In the genomic region with DNA sequence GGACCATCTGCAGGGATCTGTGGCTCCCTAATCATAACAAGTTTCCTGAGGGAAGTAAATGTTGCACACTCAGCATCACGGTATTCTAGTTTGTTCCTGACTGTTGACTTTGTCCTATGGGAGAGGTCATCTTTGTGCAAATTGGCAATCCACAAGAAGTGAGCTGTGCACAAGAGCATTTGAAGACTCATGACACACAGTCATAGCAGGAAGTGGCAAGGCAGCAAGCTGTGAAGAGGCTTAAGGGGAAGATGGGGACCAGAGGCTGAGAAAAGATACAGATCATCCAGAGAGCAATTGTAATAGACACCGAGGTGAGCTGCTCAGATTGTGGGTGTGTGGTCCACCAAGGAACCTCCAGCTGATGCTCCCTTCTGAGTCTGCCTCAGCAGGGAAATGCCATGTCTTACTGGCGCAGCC, we compare ENCODE assay signal across 13 cellular contexts. TPM values are rescaled to one million over a fixed set of nuclear protein-coding genes. Genes with fewer than 3 reads are reported as not detected.
DNase-seq lines count a peak whose midpoint lies in the region; ATAC-seq and TF ChIP-seq lines count a peak whose summit lies in the region.
"Had no signal": no experiment of that assay in that cellular context is flagged by ENCODE, and none has a peak within 500 bp of the region (broad histone marks: within the 10 kb centered on the region; RNA-seq: fewer than 3 reads in every experiment).

No MANE protein-coding gene starts in this region.

- no peaks in the 10 kb centered on the region for H3K79me2 ChIP-seq in H9 (ENCODE audit: insufficient read depth, low read length)

- TF ChIP-seq CTCF in heart left ventricle (IDR thresholded peaks at IDR 0.05) (no peak), H9 (conservative IDR thresholded peaks at IDR 0.05) (no peak)

- H3K56ac ChIP-seq in H9 (ENCODE audit: insufficient read length, low read depth, low read length), result no peak overlapping the region

- H4K20me1 ChIP-seq in H9 (ENCODE audit: control insufficient read depth, insufficient read depth, insufficient read length), result no peaks in the 10 kb centered on the region

- H3K27me3 ChIP-seq in heart left ventricle (no peaks in the 10 kb centered on the region), H9 (ENCODE audit: insufficient read depth, low read length) (no peaks in the 10 kb centered on the region)
- H3K27me3 ChIP-seq: upper lobe of left lung had no signal

- H3K27me3 Mint-ChIP-seq in activated T-cell treated with anti-CD3 and anti-CD28 coated beads, Interleukin-2, amount 50 U/mL, for 4 hours (ENCODE audit: low read depth), result peaks cover 2% of the 10 kb centered on the region
- peaks cover 8% of the 10 kb centered on the region for H3K27me3 Mint-ChIP-seq in stimulated activated naive CD8-positive, alpha-beta T cell treated with anti-CD3 and anti-CD28 coated beads, Interleukin-15, amount 100 ng/mL, for 72 hours
- H3K27me3 Mint-ChIP-seq in H9 (ENCODE audit: low read depth), result peaks cover 8% of the 10 kb centered on the region

- no peak overlapping the region for H2BK12ac ChIP-seq in H9 (ENCODE audit: insufficient read length, low read depth, low read length)

- H4K8ac ChIP-seq in H9 (replicated peaks; ENCODE audit: insufficient read length, low read depth, low read length), result no peak overlapping the region

- H3K27ac ChIP-seq in heart left ventricle, result no peak overlapping the region
- no peak overlapping the region for H3K27ac ChIP-seq in H9 (ENCODE audit: insufficient read length, low read depth, low read length)
- H3K27ac ChIP-seq: upper lobe of left lung had no signal

- no peak overlapping the region for H3K4me3 ChIP-seq in heart left ventricle
- H3K4me3 ChIP-seq: upper lobe of left lung had no signal

- H3K18ac ChIP-seq in H9 (ENCODE audit: insufficient read length, low read depth, low read length), result no peak overlapping the region

- H3K4ac ChIP-seq in H9 (ENCODE audit: low read depth, low read length), result no peak overlapping the region

- H3K79me1 ChIP-seq in H9 (ENCODE audit: insufficient read depth, low read depth, low read length, poor library complexity, severe bottlenecking), result no peaks in the 10 kb centered on the region

- in situ Hi-C loops in SK-MEL-5 (cut with HindIII; ENCODE audit: low pct_unique_long_range_greater_than_20kb, low sequenced_read_pairs), result no loop called here

- ATAC-seq in activated T-cell treated with anti-CD3 and anti-CD28 coated beads, Interleukin-2, amount 50 U/mL, for 4 hours, result peak; percentile 54 to 70
- peak; percentile 89 for ATAC-seq in stimulated activated naive CD8-positive, alpha-beta T cell treated with anti-CD3 and anti-CD28 coated beads, Interleukin-15, amount 100 ng/mL, for 72 hours
- ATAC-seq in heart left ventricle, result no peak

- H4K5ac ChIP-seq in H9 (ENCODE audit: insufficient read length, low read depth, low read length), result no peak overlapping the region

- no peaks in the 10 kb centered on the region for H3K36me3 Mint-ChIP-seq in activated T-cell treated with anti-CD3 and anti-CD28 coated beads, Interleukin-2, amount 50 U/mL, for 4 hours (ENCODE audit: insufficient read depth)
- no peaks in the 10 kb centered on the region for H3K36me3 Mint-ChIP-seq in H9 (ENCODE audit: insufficient read depth in 1 of 3, low read depth in 3 of 3)

- H3K23me2 ChIP-seq in H9 (ENCODE audit: insufficient read length, low read depth, low read length, poor library complexity, severe bottlenecking), result no peaks in the 10 kb centered on the region

- H3K4me1 Mint-ChIP-seq in activated T-cell treated with anti-CD3 and anti-CD28 coated beads, Interleukin-2, amount 50 U/mL, for 4 hours (ENCODE audit: low read depth), result no peaks in the 10 kb centered on the region
- H3K4me1 Mint-ChIP-seq in stimulated activated naive CD8-positive, alpha-beta T cell treated with anti-CD3 and anti-CD28 coated beads, Interleukin-15, amount 100 ng/mL, for 72 hours, result peaks cover 31% of the 10 kb centered on the region
- H3K4me1 Mint-ChIP-seq in H9, result peaks cover 35 to 36% of the 10 kb centered on the region in 2 experiments

- H3K14ac ChIP-seq in H9 (ENCODE audit: insufficient read depth, low read length), result no peak overlapping the region

- no peak overlapping the region for H3K23ac ChIP-seq in H9 (ENCODE audit: insufficient read length, low read depth, low read length)

- no peak overlapping the region for H3T11ph ChIP-seq in H9 (ENCODE audit: low read length)

- no peak overlapping the region for H2BK15ac ChIP-seq in H9 (ENCODE audit: low read depth, low read length)

- no peak overlapping the region for H4K91ac ChIP-seq in H9 (ENCODE audit: insufficient read length, low read depth, low read length)

- H3K36me3 ChIP-seq in heart left ventricle, result no peaks in the 10 kb centered on the region
- H3K36me3 ChIP-seq: upper lobe of left lung had no signal

- intact Hi-C loops in heart left ventricle (cut with DNase I), result loop anchor here in 3 of 10 donors (5.0 to 10.0 kb wide), 4 partner anchors 60 to 208 kb away; a partner anchor contains a TSS

- H3K4me3 Mint-ChIP-seq in activated T-cell treated with anti-CD3 and anti-CD28 coated beads, Interleukin-2, amount 50 U/mL, for 4 hours, result no peak overlapping the region
- no peak overlapping the region for H3K4me3 Mint-ChIP-seq in stimulated activated naive CD8-positive, alpha-beta T cell treated with anti-CD3 and anti-CD28 coated beads, Interleukin-15, amount 100 ng/mL, for 72 hours
- no peak overlapping the region for H3K4me3 Mint-ChIP-seq in H9
- H3K4me3 Mint-ChIP-seq: nephron progenitor cell had no signal

- H3K9ac ChIP-seq in H9 (ENCODE audit: extremely low read depth, insufficient read length, low read length), result no peak overlapping the region

- H2BK120ac ChIP-seq in H9 (ENCODE audit: low read depth, low read length, poor library complexity, severe bottlenecking), result no peak overlapping the region

- no peak overlapping the region for H2AFZ ChIP-seq in H9 (ENCODE audit: low read length)

- no peak for TF ChIP-seq POLR2A in heart left ventricle (IDR thresholded peaks at IDR 0.05)

- H3K9me3 Mint-ChIP-seq in activated T-cell treated with anti-CD3 and anti-CD28 coated beads, Interleukin-2, amount 50 U/mL, for 4 hours, result no peaks in the 10 kb centered on the region
- H3K9me3 Mint-ChIP-seq in stimulated activated naive CD8-positive, alpha-beta T cell treated with anti-CD3 and anti-CD28 coated beads, Interleukin-15, amount 100 ng/mL, for 72 hours, result no peaks in the 10 kb centered on the region
- no peaks in the 10 kb centered on the region for H3K9me3 Mint-ChIP-seq in H9
- H3K9me3 Mint-ChIP-seq: nephron progenitor cell had no signal

- H2BK5ac ChIP-seq in H9 (ENCODE audit: insufficient read length, low read length), result no peak overlapping the region

- no peak overlapping the region for H2AK5ac ChIP-seq in H9 (ENCODE audit: insufficient read length, low read length)

- H3K4me2 ChIP-seq in H9 (ENCODE audit: insufficient read depth, insufficient read length, low read length), result no peak overlapping the region

- no peak overlapping the region for H2BK20ac ChIP-seq in H9 (ENCODE audit: low read depth, low read length, poor library complexity, severe bottlenecking)

- 70 to 85% (median 75%) methylated on average over 3 of the region's 3 CpGs for WGBS in heart left ventricle, 4 donors
- WGBS in H9 (ENCODE audit: extremely low coverage, insufficient read length, low lambda C conversion rate), result no CpG with 5 or more reads among the region's 3 CpGs

- peak overlapping the region in 1 of 2 donors; percentile 66 for H3K27ac Mint-ChIP-seq in stimulated activated naive CD8-positive, alpha-beta T cell treated with anti-CD3 and anti-CD28 coated beads, Interleukin-15, amount 100 ng/mL, for 72 hours
- H3K27ac Mint-ChIP-seq in H9, result no peak overlapping the region; a peak in 1 of 7 replicates
- H3K27ac Mint-ChIP-seq: nephron progenitor cell had no signal

- no peak for DNase-seq in activated T-cell treated with anti-CD3 and anti-CD28 coated beads, Interleukin-2, amount 50 U/mL, for 4 hours
- no peak for DNase-seq in activated T-cell treated with anti-CD3 and anti-CD28 coated beads, Interleukin-2, amount 50 U/mL, for 1 hour
- DNase-seq in SK-MEL-5 (ENCODE audit: low read depth, low spot score), result peak; percentile 54
- DNase-seq in fibroblast of peridontal ligament (ENCODE audit: extremely low read depth), result peak; percentile 7
- peak in 1 of 2 donors; percentile 47 for DNase-seq in stimulated activated naive CD8-positive, alpha-beta T cell treated with anti-CD3 and anti-CD28 coated beads, Interleukin-15, amount 100 ng/mL, for 72 hours
- no peak for DNase-seq in NCI-H1694 treated with DMSO at 0.1 percent for 48 hours (lab: John Stamatoyannopoulos, UW)
- no peak for DNase-seq in heart left ventricle
- DNase-seq in H9, result no peak
- DNase-seq: NCI-H82, nephron progenitor cell, upper lobe of left lung had no signal

- H3K9me3 ChIP-seq in heart left ventricle (no peaks in the 10 kb centered on the region), H9 (ENCODE audit: control insufficient read depth, low read depth, low read length) (no peaks in the 10 kb centered on the region)
- H3K9me3 ChIP-seq: upper lobe of left lung had no signal

- peaks cover 0 to 38% (median 19%) of the 10 kb centered on the region in 12 donors for H3K4me1 ChIP-seq in heart left ventricle
- no peaks in the 10 kb centered on the region for H3K4me1 ChIP-seq in H9 (ENCODE audit: insufficient read depth, low read length)
- H3K4me1 ChIP-seq: upper lobe of left lung had no signal

RNA-seq across cellular contexts. Expression of a gene that starts 2.7 kb away (rescaled TPM):
- total RNA-seq in activated T-cell treated with anti-CD3 and anti-CD28 coated beads, Interleukin-2, amount 50 U/mL, for 4 hours, result not detected
- not detected in 2 replicates for total RNA-seq in SK-MEL-5 (2014; rRNA removed; shearing (Covaris generic))
- not detected in 2 replicates for polyA plus RNA-seq in SK-MEL-5 (2015; cell fraction: cytosol; rRNA removed)
- polyA plus RNA-seq in SK-MEL-5 (2015; cell fraction: nucleus; rRNA removed), result not detected in 2 replicates
- total RNA-seq in heart left ventricle (not detected), H9 (2021) (not detected in 2 replicates)
- polyA plus RNA-seq in heart left ventricle, result not detected
- total RNA-seq: MCF 10A, upper lobe of left lung had no signal
- polyA plus RNA-seq: BJ had no signal

Comparison
In these comparisons a context has a peak if more than half of its experiments do, and no peak if none do; other contexts are left out.
1. ATAC-seq: peak in activated T-cell treated with anti-CD3 and anti-CD28 coated beads, Interleukin-2, amount 50 U/mL, for 4 hours (2 of 2) and stimulated activated naive CD8-positive, alpha-beta T cell treated with anti-CD3 and anti-CD28 coated beads, Interleukin-15, amount 100 ng/mL, for 72 hours (single experiment); none in heart left ventricle (0 of 4).
2. DNase-seq: peak in SK-MEL-5 (single experiment) and fibroblast of peridontal ligament (single experiment); none in activated T-cell treated with anti-CD3 and anti-CD28 coated beads, Interleukin-2, amount 50 U/mL, for 4 hours (single experiment), activated T-cell treated with anti-CD3 and anti-CD28 coated beads, Interleukin-2, amount 50 U/mL, for 1 hour (single experiment), NCI-H1694 treated with DMSO at 0.1 percent for 48 hours (single experiment), heart left ventricle (0 of 5) and H9 (single experiment).